In the genomic region with DNA sequence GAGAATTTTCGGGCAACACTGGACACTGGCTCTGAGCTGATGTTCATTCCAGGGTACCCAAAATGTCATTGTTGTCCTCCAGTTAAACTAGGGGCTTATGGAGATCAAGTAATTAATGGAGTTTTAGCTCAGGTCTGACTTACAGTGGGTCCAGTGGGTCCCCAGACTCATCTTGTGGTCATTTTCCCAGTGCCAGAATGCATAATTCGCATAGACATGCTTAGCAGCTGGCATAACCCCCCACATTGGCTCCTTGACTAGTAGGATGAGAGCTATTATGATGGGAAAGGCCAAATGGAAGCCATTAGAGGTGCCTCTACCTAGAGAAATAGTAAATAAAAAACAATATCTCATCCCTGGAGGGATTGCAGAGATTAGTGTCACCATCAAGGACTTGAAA, we compare ENCODE assay signal across 38 cellular contexts.
"Had no signal": no experiment of that assay in that cellular context is flagged by ENCODE, and none has a peak within 500 bp of the region (broad histone marks: within the 10 kb centered on the region; RNA-seq: fewer than 3 reads in every experiment).

No MANE protein-coding gene starts in this region.

- H3K27me3 Mint-ChIP-seq: activated naive CD4-positive, alpha-beta T cell treated with anti-CD3 and anti-CD28 coated beads, Interleukin-2, amount 10 ng/mL, durations not matched to agents 7 days and 5 days; activated naive CD4-positive, alpha-beta T cell treated with anti-CD3 and anti-CD28 coated beads, Interleukin-2, amount 50 U/mL, for 24 hours; activated naive CD8-positive, alpha-beta T cell; activated naive CD8-positive, alpha-beta T cell treated with anti-CD3 and anti-CD28 coated beads for 36 hours; activated naive CD8-positive, alpha-beta T cell treated with anti-CD3 and anti-CD28 coated beads, Interleukin-2, amount 10 ng/mL, durations not matched to agents 7 days and 5 days; activated naive CD8-positive, alpha-beta T cell treated with anti-CD3 and anti-CD28 coated beads, Interleukin-2, amount 50 U/mL, for 24 hours; activated T-cell treated with anti-CD3 and anti-CD28 coated beads, Interleukin-2, amount 50 U/mL, for 24 hours; activated T-helper 17 cell treated with anti-CD3 and anti-CD28 coated beads, Interleukin-2, amount 50 U/mL, for 72 hours; central memory CD8-positive, alpha-beta T cell had no signal

- H3K4me1 Mint-ChIP-seq: activated naive CD4-positive, alpha-beta T cell treated with anti-CD3 and anti-CD28 coated beads, Interleukin-2, amount 10 ng/mL, durations not matched to agents 7 days and 5 days; activated naive CD4-positive, alpha-beta T cell treated with anti-CD3 and anti-CD28 coated beads, Interleukin-2, amount 50 U/mL, for 24 hours; activated naive CD8-positive, alpha-beta T cell treated with anti-CD3 and anti-CD28 coated beads for 36 hours; activated naive CD8-positive, alpha-beta T cell treated with anti-CD3 and anti-CD28 coated beads, Interleukin-2, amount 10 ng/mL, durations not matched to agents 7 days and 5 days; activated naive CD8-positive, alpha-beta T cell treated with anti-CD3 and anti-CD28 coated beads, Interleukin-2, amount 50 U/mL, for 24 hours; activated T-helper 17 cell treated with anti-CD3 and anti-CD28 coated beads, Interleukin-2, amount 50 U/mL, for 72 hours; brain; central memory CD8-positive, alpha-beta T cell had no signal

- DNase-seq: activated effector memory CD4-positive, alpha-beta T cell treated with anti-CD3 and anti-CD28 coated beads, Interleukin-2, amount 50 U/mL, for 16 hours; activated effector memory CD4-positive, alpha-beta T cell treated with Interleukin-2 at 50 U/mL for 16 hours; activated gamma-delta T cell; activated gamma-delta T cell treated with Interleukin-2 at 50 U/mL for 16 hours; activated naive CD4-positive, alpha-beta T cell; activated naive CD4-positive, alpha-beta T cell treated with anti-CD3 and anti-CD28 coated beads for 36 hours; activated naive CD4-positive, alpha-beta T cell treated with anti-CD3 and anti-CD28 coated beads, Interleukin-2, amount 10 ng/mL, durations not matched to agents 7 days and 5 days; activated naive CD4-positive, alpha-beta T cell treated with anti-CD3 and anti-CD28 coated beads, Interleukin-2, amount 50 U/mL, for 16 hours; activated naive CD4-positive, alpha-beta T cell treated with Interleukin-2 at 50 U/mL for 16 hours; activated naive CD8-positive, alpha-beta T cell treated with anti-CD3 and anti-CD28 coated beads for 36 hours; activated naive CD8-positive, alpha-beta T cell treated with anti-CD3 and anti-CD28 coated beads, Interleukin-2, amount 10 ng/mL, durations not matched to agents 7 days and 5 days; activated naive CD8-positive, alpha-beta T cell treated with anti-CD3 and anti-CD28 coated beads, Interleukin-2, amount 50 U/mL, for 24 hours; activated T-cell treated with anti-CD3 and anti-CD28 coated beads, Interleukin-2, amount 50 U/mL, for 1 hour; activated T-cell treated with anti-CD3 and anti-CD28 coated beads, Interleukin-2, amount 50 U/mL, for 24 hours; activated T-cell treated with anti-CD3 and anti-CD28 coated beads, Interleukin-2, amount 50 U/mL, for 4 hours; activated T-cell treated with anti-CD3 and anti-CD28 coated beads, Interleukin-2, amount 50 U/mL, for 48 hours; activated T-cell treated with anti-CD3 and anti-CD28 coated beads, Interleukin-2, amount 50 U/mL, for 72 hours; adrenal gland; amniotic stem cell; amygdala; anterior cingulate cortex; aorta; body of pancreas; brain microvascular endothelial cell; caudate nucleus; central memory CD4-positive, alpha-beta T cell; cerebellar nuclear complex had no signal

- H3K36me3 Mint-ChIP-seq: activated naive CD4-positive, alpha-beta T cell treated with anti-CD3 and anti-CD28 coated beads, Interleukin-2, amount 10 ng/mL, durations not matched to agents 7 days and 5 days; activated naive CD4-positive, alpha-beta T cell treated with anti-CD3 and anti-CD28 coated beads, Interleukin-2, amount 50 U/mL, for 24 hours; activated naive CD4-positive, alpha-beta T cell treated with anti-CD3 and anti-CD28 coated beads, Interleukin-2, amount 50 U/mL, for 72 hours; activated naive CD8-positive, alpha-beta T cell; activated naive CD8-positive, alpha-beta T cell treated with anti-CD3 and anti-CD28 coated beads for 36 hours; activated naive CD8-positive, alpha-beta T cell treated with anti-CD3 and anti-CD28 coated beads, Interleukin-2, amount 10 ng/mL, durations not matched to agents 7 days and 5 days; brain had no signal

- H3K27me3 ChIP-seq: adrenal gland, ascending aorta, body of pancreas, brain microvascular endothelial cell, breast epithelium, cardiac muscle cell had no signal

- H3K27ac Mint-ChIP-seq: activated naive CD4-positive, alpha-beta T cell treated with anti-CD3 and anti-CD28 coated beads for 36 hours; activated naive CD4-positive, alpha-beta T cell treated with anti-CD3 and anti-CD28 coated beads, Interleukin-2, amount 10 ng/mL, durations not matched to agents 7 days and 5 days; activated naive CD4-positive, alpha-beta T cell treated with anti-CD3 and anti-CD28 coated beads, Interleukin-2, amount 50 U/mL, for 24 hours; activated naive CD4-positive, alpha-beta T cell treated with anti-CD3 and anti-CD28 coated beads, Interleukin-2, amount 50 U/mL, for 72 hours; activated naive CD8-positive, alpha-beta T cell; activated naive CD8-positive, alpha-beta T cell treated with anti-CD3 and anti-CD28 coated beads for 36 hours; activated naive CD8-positive, alpha-beta T cell treated with anti-CD3 and anti-CD28 coated beads, Interleukin-2, amount 10 ng/mL, durations not matched to agents 7 days and 5 days; activated naive CD8-positive, alpha-beta T cell treated with anti-CD3 and anti-CD28 coated beads, Interleukin-2, amount 50 U/mL, for 24 hours; activated T-cell treated with anti-CD3 and anti-CD28 coated beads, Interleukin-2, amount 50 U/mL, for 24 hours; activated T-cell treated with anti-CD3 and anti-CD28 coated beads, Interleukin-2, amount 50 U/mL, for 72 hours; activated T-helper 1 cell treated with anti-CD3 and anti-CD28 coated beads, Interleukin-12 subunit alpha, Interleukin-12 subunit beta, Interleukin-2, Interleukin-4 antibody, amounts not matched to agents 30 ng/mL and 10 ng/mL and 1 ng/mL, durations not matched to agents 14 hours and 24 hours and 36 hours; activated T-helper 17 cell treated with anti-CD3 and anti-CD28 coated beads, Interleukin-2, amount 50 U/mL, for 72 hours; activated T-helper 2 cell treated with anti-CD3 and anti-CD28 coated beads, Interferon-gamma antibody, Interleukin-2, Interleukin-4, amounts not matched to agents 10 μg/mL and 5 μg/mL and 100 μg/mL, durations not matched to agents 14 hours and 24 hours and 36 hours; brain had no signal

- H3K9me3 ChIP-seq: adrenal gland, ascending aorta, body of pancreas, breast epithelium had no signal

- H3K36me3 ChIP-seq: adrenal gland, ascending aorta, brain microvascular endothelial cell, breast epithelium, cardiac muscle cell had no signal

- H3K9me3 Mint-ChIP-seq: activated naive CD4-positive, alpha-beta T cell treated with anti-CD3 and anti-CD28 coated beads for 36 hours; activated naive CD4-positive, alpha-beta T cell treated with anti-CD3 and anti-CD28 coated beads, Interleukin-2, amount 50 U/mL, for 24 hours; activated T-helper 17 cell treated with anti-CD3 and anti-CD28 coated beads, Interleukin-2, amount 50 U/mL, for 72 hours had no signal

- H3K4me3 Mint-ChIP-seq: activated naive CD4-positive, alpha-beta T cell treated with anti-CD3 and anti-CD28 coated beads for 36 hours; activated naive CD4-positive, alpha-beta T cell treated with anti-CD3 and anti-CD28 coated beads, Interleukin-2, amount 10 ng/mL, durations not matched to agents 7 days and 5 days; activated naive CD4-positive, alpha-beta T cell treated with anti-CD3 and anti-CD28 coated beads, Interleukin-2, amount 50 U/mL, for 24 hours; activated naive CD8-positive, alpha-beta T cell; activated naive CD8-positive, alpha-beta T cell treated with anti-CD3 and anti-CD28 coated beads for 36 hours; activated naive CD8-positive, alpha-beta T cell treated with anti-CD3 and anti-CD28 coated beads, Interleukin-2, amount 10 ng/mL, durations not matched to agents 7 days and 5 days; activated naive CD8-positive, alpha-beta T cell treated with anti-CD3 and anti-CD28 coated beads, Interleukin-2, amount 50 U/mL, for 24 hours; activated T-cell treated with anti-CD3 and anti-CD28 coated beads, Interleukin-2, amount 50 U/mL, for 24 hours; activated T-cell treated with anti-CD3 and anti-CD28 coated beads, Interleukin-2, amount 50 U/mL, for 4 hours; activated T-cell treated with anti-CD3 and anti-CD28 coated beads, Interleukin-2, amount 50 U/mL, for 72 hours; activated T-helper 1 cell treated with anti-CD3 and anti-CD28 coated beads, Interleukin-12 subunit alpha, Interleukin-12 subunit beta, Interleukin-2, Interleukin-4 antibody, amounts not matched to agents 30 ng/mL and 10 ng/mL and 1 ng/mL, durations not matched to agents 14 hours and 24 hours and 36 hours; activated T-helper 17 cell treated with anti-CD3 and anti-CD28 coated beads, Interleukin-2, amount 50 U/mL, for 72 hours; brain; central memory CD8-positive, alpha-beta T cell had no signal

- H3K27ac ChIP-seq: adrenal gland, ascending aorta, body of pancreas, brain microvascular endothelial cell, breast epithelium, cardiac muscle cell had no signal

- H3K4me3 ChIP-seq: adrenal gland, ascending aorta, body of pancreas, breast epithelium, cardiac muscle cell had no signal

- H3K4me1 ChIP-seq: adrenal gland, ascending aorta, body of pancreas, breast epithelium had no signal
